Comparison of ENCODE assay signal across 8 cellular contexts in genomic region chr9:130128251-130128650, GRCh38. TPM values are rescaled to one million over a fixed set of nuclear protein-coding genes. Genes with fewer than 3 reads are reported as not detected.
DNase-seq lines count a peak whose midpoint lies in the region; ATAC-seq and TF ChIP-seq lines count a peak whose summit lies in the region.

No MANE protein-coding gene starts in this region.

- no peak for TF ChIP-seq CTCF in GM10248 (IDR thresholded peaks at IDR 0.05; ENCODE audit: control extremely low read depth, extremely low read depth, low read depth, missing control alignments)

- POLR2A ChIA-PET in activated CD8-positive, alpha-beta T cell treated with anti-CD3 and anti-CD28 coated beads, Interleukin-2, amount 10 ng/mL, durations not matched to agents 7 days and 5 days (lab: Charles Lee) = interaction anchor here (0.9 to 1.7 kb wide), 5 partner anchors 11 to 293 kb away, joined by 3 to 11 read pairs (median 3); partner anchors contain the start of genes C9orf78 and USP20
- POLR2A ChIA-PET in GM10248 (lab: Yijun Ruan, JAX) = interaction anchor here (0.6 to 0.9 kb wide), 2 partner anchors 12 to 13 kb away, joined by 3 read pairs; no protein-coding TSS in a partner anchor

- H3K27ac Mint-ChIP-seq in activated CD8-positive, alpha-beta T cell treated with anti-CD3 and anti-CD28 coated beads, Interleukin-2, amount 10 ng/mL, durations not matched to agents 7 days and 5 days = peak overlapping the region; percentile 99

- H3K9me3 Mint-ChIP-seq in activated CD8-positive, alpha-beta T cell treated with anti-CD3 and anti-CD28 coated beads, Interleukin-2, amount 10 ng/mL, durations not matched to agents 7 days and 5 days (ENCODE audit: insufficient read depth) = no peaks in the 10 kb centered on the region

- peaks cover 57% of the 10 kb centered on the region for H3K4me1 Mint-ChIP-seq in activated CD8-positive, alpha-beta T cell treated with anti-CD3 and anti-CD28 coated beads, Interleukin-2, amount 10 ng/mL, durations not matched to agents 7 days and 5 days (ENCODE audit: low read depth)

- peaks cover 54% of the 10 kb centered on the region for H3K36me3 Mint-ChIP-seq in activated CD8-positive, alpha-beta T cell treated with anti-CD3 and anti-CD28 coated beads, Interleukin-2, amount 10 ng/mL, durations not matched to agents 7 days and 5 days (ENCODE audit: low read depth)

- in situ Hi-C loops in HAP-1 (cut with MboI; ENCODE audit: low sequenced_read_pairs) = no loop called here

- H3K36me3 ChIP-seq in HAP-1 (replicated peaks) = peaks cover 11% of the 10 kb centered on the region

- peak overlapping the region; percentile 76 for H3K4me3 Mint-ChIP-seq in activated CD8-positive, alpha-beta T cell treated with anti-CD3 and anti-CD28 coated beads, Interleukin-2, amount 10 ng/mL, durations not matched to agents 7 days and 5 days

- H3K9me3 ChIP-seq in HAP-1 = no peaks in the 10 kb centered on the region

- no peaks in the 10 kb centered on the region for H3K27me3 ChIP-seq in HAP-1 (ENCODE audit: low read depth)

- no peaks in the 10 kb centered on the region for H3K4me1 ChIP-seq in HAP-1

- peak; percentile 98 for DNase-seq in Jurkat, Clone E6-1 (ENCODE audit: low read depth, low spot score)
- DNase-seq in activated CD8-positive, alpha-beta T cell treated with anti-CD3 and anti-CD28 coated beads, Interleukin-2, amount 10 ng/mL, durations not matched to agents 7 days and 5 days = peak; percentile 92
- DNase-seq in foreskin melanocyte (peak; percentile 69), HAP-1 (ENCODE audit: low spot score in 2 of 2) (no peak), GM10248 (ENCODE audit: extremely low spot score) (no peak)
- DNase-seq in stimulated activated CD4-positive, alpha-beta T cell treated with anti-CD3 and anti-CD28 coated beads, Interleukin-1b, Interleukin-23, amount 100 ng/mL, for 1 hour (ENCODE audit: low read depth in 2 of 2) = peak; percentile 26 to 50

- no peaks in the 10 kb centered on the region for H3K27me3 Mint-ChIP-seq in activated CD8-positive, alpha-beta T cell treated with anti-CD3 and anti-CD28 coated beads, Interleukin-2, amount 10 ng/mL, durations not matched to agents 7 days and 5 days (ENCODE audit: low read depth)

- H3K4me3 ChIP-seq in Jurkat, Clone E6-1 (ENCODE audit: low read length) = peak overlapping the region; percentile 44
- no peak overlapping the region for H3K4me3 ChIP-seq in HAP-1

- CTCF ChIA-PET in activated CD8-positive, alpha-beta T cell treated with anti-CD3 and anti-CD28 coated beads, Interleukin-2, amount 10 ng/mL, durations not matched to agents 7 days and 5 days (lab: Charles Lee) = interaction anchor here (0.8 to 1.9 kb wide), 7 partner anchors 10 to 293 kb away, joined by 3 to 21 read pairs (median 4); partner anchors contain the start of genes C9orf78 and USP20
- CTCF ChIA-PET in GM10248 (lab: Yijun Ruan, JAX) = interaction anchor here (1.0 to 3.2 kb wide), 3 partner anchors 11 to 116 kb away, joined by 3 to 13 read pairs (median 7); no protein-coding TSS in a partner anchor

- peak; percentile 69 for ATAC-seq in GM19324 (IDR thresholded peaks at IDR 0.05; ENCODE audit: low FRiP score, unreplicated experiment)
- peak; percentile 93 for ATAC-seq in activated CD8-positive, alpha-beta T cell treated with anti-CD3 and anti-CD28 coated beads, Interleukin-2, amount 10 ng/mL, durations not matched to agents 7 days and 5 days
- no peak for ATAC-seq in GM18519 (IDR thresholded peaks at IDR 0.05; ENCODE audit: low FRiP score, unreplicated experiment)

RNA-seq across cellular contexts. Expression of gene NCS1, which starts 44.0 kb away (rescaled TPM):
- 11.2 TPM for polyA plus RNA-seq in Jurkat, Clone E6-1 (2012; ENCODE audit: insufficient read depth, insufficient read length)
- 1 to 10 TPM; 3.3 TPM for total RNA-seq in activated CD8-positive, alpha-beta T cell treated with anti-CD3 and anti-CD28 coated beads, Interleukin-2, amount 10 ng/mL, durations not matched to agents 7 days and 5 days

Comparison
In these comparisons a context has a peak if more than half of its experiments do, and no peak if none do; other contexts are left out.
1. DNase-seq: peak in Jurkat, Clone E6-1 (single experiment), activated CD8-positive, alpha-beta T cell treated with anti-CD3 and anti-CD28 coated beads, Interleukin-2, amount 10 ng/mL, durations not matched to agents 7 days and 5 days (single experiment), foreskin melanocyte (single experiment) and stimulated activated CD4-positive, alpha-beta T cell treated with anti-CD3 and anti-CD28 coated beads, Interleukin-1b, Interleukin-23, amount 100 ng/mL, for 1 hour (2 of 2); none in HAP-1 (0 of 2) and GM10248 (single experiment).